ENCODE assay signal across 8 cellular contexts in genomic region chr10:110010076-110011069, GRCh38.
A peak's percentile ranks its signal among the peaks of the same experiment; 100 is the strongest.
DNase-seq lines count a peak whose midpoint lies in the region; ATAC-seq and TF ChIP-seq lines count a peak whose summit lies in the region.

No MANE protein-coding gene starts in this region.

- DNase-seq in GM12865 (ENCODE audit: low read depth) (peak; percentile 66), T-helper 2 cell (peak in 3 of 5 experiments; percentile 44 to 94 (median 75)), NCI-H748 (lab: John Stamatoyannopoulos, UW; ENCODE audit: unreplicated experiment) (no peak), head of caudate nucleus (no peak)
- DNase-seq in effector CD8-positive, alpha-beta T cell (lab: John Stamatoyannopoulos, UW), result peak; percentile 19
- DNase-seq in stimulated activated CD4-positive, alpha-beta T cell treated with anti-CD3 and anti-CD28 coated beads, TNF-alpha, amount 100 ng/mL, for 24 hours (ENCODE audit: low read depth in 3 of 3), result peak in 2 of 3 experiments; percentile 11 to 20

- ATAC-seq in HG02623 (IDR thresholded peaks at IDR 0.05; ENCODE audit: unreplicated experiment), result peak; percentile 23
- ATAC-seq in GM21447 (IDR thresholded peaks at IDR 0.05; ENCODE audit: unreplicated experiment), result no peak

- intact Hi-C loops in head of caudate nucleus (cut with DNase I), result no loop called here

- no peak for TF ChIP-seq CTCF in GM12865 (IDR thresholded peaks at IDR 0.05; ENCODE audit: insufficient read depth, low read depth, low read length, missing control alignments)

- H3K4me3 ChIP-seq in GM12865 (ENCODE audit: low read depth, low read length), result peak overlapping the region; percentile 73; the same call in 1 of the 2 replicates

Comparison
In these comparisons a context has a peak if more than half of its experiments do, and no peak if none do; other contexts are left out.
1. DNase-seq: peak in GM12865 (single experiment), T-helper 2 cell (3 of 5), effector CD8-positive, alpha-beta T cell (single experiment) and stimulated activated CD4-positive, alpha-beta T cell treated with anti-CD3 and anti-CD28 coated beads, TNF-alpha, amount 100 ng/mL, for 24 hours (2 of 3); none in NCI-H748 (single experiment) and head of caudate nucleus (0 of 42).